Comparison of ENCODE assay signal across 8 cellular contexts in genomic region chr5:134145779-134146581, GRCh38. TPM values are rescaled to one million over a fixed set of nuclear protein-coding genes. Genes with fewer than 3 reads are reported as not detected.
DNase-seq lines count a peak whose midpoint lies in the region; ATAC-seq and TF ChIP-seq lines count a peak whose summit lies in the region.

No MANE protein-coding gene starts in this region.

- no peaks in the 10 kb centered on the region for H3K9me3 ChIP-seq in thoracic aorta

- H3K4me1 ChIP-seq in thoracic aorta (ENCODE audit: control insufficient read depth in 1 of 2, low read depth in 2 of 2): no peaks in the 10 kb centered on the region

- peaks cover 94% of the 10 kb centered on the region for H3K36me3 Mint-ChIP-seq in activated T-helper 17 cell treated with anti-CD3 and anti-CD28 coated beads, Interleukin-2, amount 50 U/mL, for 72 hours (ENCODE audit: low read depth)

- CTCF ChIA-PET in RWPE1 (lab: Yijun Ruan, JAX): interaction anchor here (0.6 to 11.4 kb wide), 17 partner anchors 13 to 1168 kb away, joined by 3 to 219 read pairs (median 4); no protein-coding TSS in a partner anchor

- H3K27me3 Mint-ChIP-seq in activated T-helper 17 cell treated with anti-CD3 and anti-CD28 coated beads, Interleukin-2, amount 50 U/mL, for 72 hours: no peaks in the 10 kb centered on the region

- TF ChIP-seq CTCF in RWPE1 (conservative IDR thresholded peaks at IDR 0.05; ENCODE audit: low read depth) (peak; percentile 95), fibroblast of villous mesenchyme (IDR thresholded peaks at IDR 0.05; ENCODE audit: insufficient read depth, low read depth, low read length) (peak; percentile 95), thoracic aorta (IDR thresholded peaks at IDR 0.05) (peak; percentile 95)

- peak overlapping the region; percentile 50 for H3K27ac Mint-ChIP-seq in activated T-helper 17 cell treated with anti-CD3 and anti-CD28 coated beads, Interleukin-2, amount 50 U/mL, for 72 hours

- H3K9me3 Mint-ChIP-seq in activated T-helper 17 cell treated with anti-CD3 and anti-CD28 coated beads, Interleukin-2, amount 50 U/mL, for 72 hours: no peaks in the 10 kb centered on the region

- POLR2A ChIA-PET in RWPE1 (lab: Yijun Ruan, JAX; ENCODE audit: low non-redundant PET): no interaction called here

- ATAC-seq in GM18502 (IDR thresholded peaks at IDR 0.05; ENCODE audit: poor library complexity, unreplicated experiment) (peak; percentile 74), thoracic aorta (ENCODE audit: insufficient number of reproducible peaks, low FRiP score, low read depth) (no peak)
- ATAC-seq in activated T-helper 17 cell treated with anti-CD3 and anti-CD28 coated beads, Interleukin-2, amount 50 U/mL, for 72 hours (replicated peaks): peak; percentile 86

- H3K36me3 ChIP-seq in thoracic aorta: peaks cover 33% of the 10 kb centered on the region

- H3K27me3 ChIP-seq in thoracic aorta (replicated peaks; ENCODE audit: insufficient read depth): no peaks in the 10 kb centered on the region

- peak overlapping the region; percentile 20 for H3K27ac ChIP-seq in RWPE1
- no peak overlapping the region for H3K27ac ChIP-seq in thoracic aorta

- no peak overlapping the region for H3K4me3 Mint-ChIP-seq in activated T-helper 17 cell treated with anti-CD3 and anti-CD28 coated beads, Interleukin-2, amount 50 U/mL, for 72 hours

- H3K4me1 Mint-ChIP-seq in activated T-helper 17 cell treated with anti-CD3 and anti-CD28 coated beads, Interleukin-2, amount 50 U/mL, for 72 hours: peaks cover 16% of the 10 kb centered on the region

- DNase-seq in AG08395 (ENCODE audit: low spot score) (peak; percentile 77), HS-27A (ENCODE audit: low read depth) (peak; percentile 20), RWPE1 (ENCODE audit: low spot score) (peak; percentile 65), fibroblast of villous mesenchyme (ENCODE audit: low read depth) (peak; percentile 68), nucleus accumbens (lab: John Stamatoyannopoulos, UW) (peak in 47 of 56 donors; percentile 19 to 87 (median 60)), thoracic aorta (ENCODE audit: low spot score) (no peak)

- H3K4me3 ChIP-seq in fibroblast of villous mesenchyme (ENCODE audit: low read depth, low read length) (no peak overlapping the region), thoracic aorta (no peak overlapping the region)

RNA-seq across cellular contexts. Expression of gene SKP1, which starts 30.8 kb away (rescaled TPM):
- total RNA-seq in activated T-helper 17 cell treated with anti-CD3 and anti-CD28 coated beads, Interleukin-2, amount 50 U/mL, for 72 hours: 100 to 1,000 TPM; 152 to 209 TPM
- total RNA-seq in fibroblast of villous mesenchyme (164 and 166 TPM in 2 replicates), thoracic aorta (100 to 1,000 TPM; 206 to 236 TPM)

RNA-seq across cellular contexts. Expression of gene TCF7, which starts 31.5 kb away (rescaled TPM):
- total RNA-seq in activated T-helper 17 cell treated with anti-CD3 and anti-CD28 coated beads, Interleukin-2, amount 50 U/mL, for 72 hours: 10 to 100 TPM in 1 of 2 donors, 1 to 10 TPM in 1; 5.9 to 42.2 TPM
- total RNA-seq in fibroblast of villous mesenchyme: under 0.01 and 0.97 TPM in 2 replicates
- total RNA-seq in thoracic aorta: 1 to 10 TPM in 1 of 2 donors, under 1 TPM in 1; 0.54 to 2.1 TPM
